Comparison of ENCODE assay signal across 8 cellular contexts in genomic region chrX:152926279-152926678, GRCh38. TPM values are rescaled to one million over a fixed set of nuclear protein-coding genes. Genes with fewer than 3 reads are reported as not detected.
DNase-seq lines count a peak whose midpoint lies in the region; ATAC-seq and TF ChIP-seq lines count a peak whose summit lies in the region.

No MANE protein-coding gene starts in this region.

- in situ Hi-C loops in G401 (cut with HindIII; ENCODE audit: low sequenced_read_pairs), result no loop called here

- DNase-seq in G401 (ENCODE audit: low spot score) (peak; percentile 64), MG63 (peak; percentile 68), SK-N-SH (peak; percentile 70), adrenal gland (peak; percentile 80 to 90 (median 86)), islet precursor cell (peak; percentile 85)
- DNase-seq in stimulated activated CD4-positive, alpha-beta T cell treated with anti-CD3 and anti-CD28 coated beads, Interleukin-4, amount 100 ng/mL, for 24 hours, result peak; percentile 58

- H3K4me1 ChIP-seq in SK-N-SH (ENCODE audit: control insufficient read depth in 1 of 2, insufficient read depth in 2 of 2, low read depth in 1 of 2, low read length in 1 of 2) (peaks cover 0 to 3% of the 10 kb centered on the region in 2 experiments; a peak in 1 of 4 replicates), adrenal gland (replicated peaks in 1 of 2) (no peaks in the 10 kb centered on the region)

- WGBS in SK-N-SH (ENCODE audit: low lambda C conversion rate), result 0% methylated on average over 7 of the region's 8 CpGs
- WGBS in adrenal gland, 4 donors, result 10 to 25% (median 21%) methylated on average over 4 to 8 of the region's 8 CpGs

- no peaks in the 10 kb centered on the region for H3K27me3 ChIP-seq in MG63
- peaks cover 4% of the 10 kb centered on the region; the same call in 1 of the 2 replicates for H3K27me3 ChIP-seq in SK-N-SH (ENCODE audit: insufficient read depth)
- no peaks in the 10 kb centered on the region for H3K27me3 ChIP-seq in adrenal gland

- no peak for TF ChIP-seq EP300 in SK-N-SH (IDR thresholded peaks at IDR 0.05; ENCODE audit: borderline replicate concordance in 1 of 2, low read depth in 1 of 2, low read length in 1 of 2)

- H2AFZ ChIP-seq in SK-N-SH (ENCODE audit: low read depth), result no peak overlapping the region

- H3K9ac ChIP-seq in SK-N-SH, result no peak overlapping the region

- CTCF ChIA-PET in SK-N-SH (lab: Yijun Ruan, JAX), result interaction anchor here (0.5 to 4.8 kb wide), 13 partner anchors 9 to 1176 kb away, joined by 3 to 40 read pairs (median 4); partner anchors contain the start of gene ZNF185

- no peaks in the 10 kb centered on the region for H3K79me2 ChIP-seq in SK-N-SH (ENCODE audit: insufficient read depth)

- intact Hi-C loops in adrenal gland (cut with DNase I), result no loop called here

- H3F3A ChIP-seq in SK-N-SH (replicated peaks; ENCODE audit: insufficient read depth), result no peaks in the 10 kb centered on the region

- no peak overlapping the region for H3K4me2 ChIP-seq in SK-N-SH

- POLR2A ChIA-PET in SK-N-SH (lab: Yijun Ruan, JAX), result no interaction called here

- H3K9me2 ChIP-seq in SK-N-SH, result no peaks in the 10 kb centered on the region

- no peak overlapping the region for H3K27ac ChIP-seq in SK-N-SH (ENCODE audit: low read depth in 2 of 2, low read length in 1 of 2)
- H3K27ac ChIP-seq in adrenal gland, result peak overlapping the region in 2 of 5 donors; percentile 17 to 50

- H3K9me3 ChIP-seq in MG63 (no peaks in the 10 kb centered on the region), SK-N-SH (no peaks in the 10 kb centered on the region), adrenal gland (replicated peaks in 1 of 3) (no peaks in the 10 kb centered on the region)

- H3K4me3 ChIP-seq in MG63 (no peak overlapping the region), SK-N-SH (ENCODE audit: low read depth in 2 of 2, low read length in 1 of 2) (no peak overlapping the region), adrenal gland (no peak overlapping the region)

- H4K20me1 ChIP-seq in SK-N-SH (ENCODE audit: insufficient read depth), result no peaks in the 10 kb centered on the region

- no peak for TF ChIP-seq POLR2A in adrenal gland (IDR thresholded peaks at IDR 0.05)

- H3K36me3 ChIP-seq in MG63 (no peaks in the 10 kb centered on the region), SK-N-SH (replicated peaks in 1 of 2; ENCODE audit: control insufficient read depth in 1 of 2, insufficient read depth in 2 of 2, low read length in 1 of 2) (no peaks in the 10 kb centered on the region), adrenal gland (replicated peaks in 1 of 2) (no peaks in the 10 kb centered on the region)

- TF ChIP-seq CTCF in SK-N-SH (IDR thresholded peaks at IDR 0.05) (peak; percentile 68), adrenal gland (IDR thresholded peaks at IDR 0.05) (peak; percentile 28 to 60 (median 58))

- peak; percentile 63 for TF ChIP-seq RAD21 in SK-N-SH (IDR thresholded peaks at IDR 0.05; ENCODE audit: low read length)

- ATAC-seq in GM21786 (IDR thresholded peaks at IDR 0.05; ENCODE audit: unreplicated experiment), result peak; percentile 86
- no peak for ATAC-seq in HG02970 (IDR thresholded peaks at IDR 0.05; ENCODE audit: low FRiP score, unreplicated experiment)

TF ChIP-seq in SK-N-SH, 30 proteins besides CTCF, POLR2A, EP300 and RAD21:
- TF ChIP-seq RXRA (IDR thresholded peaks at IDR 0.05; ENCODE audit: borderline replicate concordance, low read depth) (no peak), TCF12 (IDR thresholded peaks at IDR 0.05) (peak; percentile 60), ELF1 (IDR thresholded peaks at IDR 0.05) (no peak), FOSL2 (IDR thresholded peaks at IDR 0.05; ENCODE audit: borderline replicate concordance, low read depth) (peak; percentile 75), NFIC (IDR thresholded peaks at IDR 0.05; ENCODE audit: borderline replicate concordance) (peak; percentile 78), RCOR1 (IDR thresholded peaks at IDR 0.05; ENCODE audit: low read length) (no peak), SMC3 (IDR thresholded peaks at IDR 0.05; ENCODE audit: low read depth, low read length) (peak; percentile 32), RFX5 (IDR thresholded peaks at IDR 0.05; ENCODE audit: low read length) (no peak), MAX (IDR thresholded peaks at IDR 0.05; ENCODE audit: low read depth) (no peak), FOXJ3 (CRISPR knock-in tag; IDR thresholded peaks at IDR 0.05) (no peak), YY1 (IDR thresholded peaks at IDR 0.05; ENCODE audit: low read depth) (no peak), JUND (IDR thresholded peaks at IDR 0.05) (0 out of 2 replicates have a peak, but pooled peaks have one; percentile 36), NRF1 (IDR thresholded peaks at IDR 0.05; ENCODE audit: low read depth, low read length) (no peak), PBX3 (IDR thresholded peaks at IDR 0.05) (no peak), REST (IDR thresholded peaks at IDR 0.05; ENCODE audit: low read depth, low read length) (no peak)

RNA-seq across cellular contexts. Expression of gene ZNF185, which starts 28.4 kb away (rescaled TPM):
- 0.43 TPM in 1 of 2 replicates, not detected in the other for total RNA-seq in G401 (2014; rRNA removed; shearing (Covaris generic))
- 0.63 and 2.4 TPM in 2 replicates for total RNA-seq in MG63 (2014; rRNA removed; shearing (Covaris generic); ENCODE audit: low replicate concordance)
- polyA plus RNA-seq in SK-N-SH (2012; rRNA removed) (10.3 and 10.6 TPM in 2 replicates), adrenal gland (100 to 1,000 TPM in 1 of 3 donors, 1 to 10 TPM in 2; 4.3 to 165 (median 4.8) TPM)
- polyA plus RNA-seq in SK-N-SH (2012; cell fraction: cytosol; rRNA removed), result 5.9 and 7.3 TPM in 2 replicates
- polyA plus RNA-seq in SK-N-SH (2012; cell fraction: nucleus; rRNA removed), result 18.4 and 23.2 TPM in 2 replicates
- 100 to 1,000 TPM in 1 of 8 donors, 10 to 100 TPM in 2, 1 to 10 TPM in 5; 1.4 to 303 (median 9.9) TPM for total RNA-seq in adrenal gland
